1 cellular context compared by ENCODE assay signal in genomic region chr1:220990417-220991337, GRCh38.
TF ChIP-seq lines count a peak whose summit lies in the region.

No MANE protein-coding gene starts in this region.

TF ChIP-seq in HEK293, 187 proteins besides CTCF, POLR2A, EP300 and RAD21 (continued from another document):
- TF ChIP-seq ZNF514 (tag by site-specific recombination; IDR thresholded peaks at IDR 0.05) = no peak
- TF ChIP-seq, protein P1, sequence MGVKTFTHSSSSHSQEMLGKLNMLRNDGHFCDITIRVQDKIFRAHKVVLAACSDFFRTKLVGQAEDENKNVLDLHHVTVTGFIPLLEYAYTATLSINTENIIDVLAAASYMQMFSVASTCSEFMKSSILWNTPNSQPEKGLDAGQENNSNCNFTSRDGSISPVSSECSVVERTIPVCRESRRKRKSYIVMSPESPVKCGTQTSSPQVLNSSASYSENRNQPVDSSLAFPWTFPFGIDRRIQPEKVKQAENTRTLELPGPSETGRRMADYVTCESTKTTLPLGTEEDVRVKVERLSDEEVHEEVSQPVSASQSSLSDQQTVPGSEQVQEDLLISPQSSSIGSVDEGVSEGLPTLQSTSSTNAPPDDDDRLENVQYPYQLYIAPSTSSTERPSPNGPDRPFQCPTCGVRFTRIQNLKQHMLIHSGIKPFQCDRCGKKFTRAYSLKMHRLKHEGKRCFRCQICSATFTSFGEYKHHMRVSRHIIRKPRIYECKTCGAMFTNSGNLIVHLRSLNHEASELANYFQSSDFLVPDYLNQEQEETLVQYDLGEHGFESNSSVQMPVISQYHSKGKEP (tag by site-specific recombination; IDR thresholded peaks at IDR 0.05) = 0 out of 2 replicates have a peak, but pooled peaks have one; percentile 15
